Comparison of ENCODE assay signal across 14 cellular contexts in the genomic region with DNA sequence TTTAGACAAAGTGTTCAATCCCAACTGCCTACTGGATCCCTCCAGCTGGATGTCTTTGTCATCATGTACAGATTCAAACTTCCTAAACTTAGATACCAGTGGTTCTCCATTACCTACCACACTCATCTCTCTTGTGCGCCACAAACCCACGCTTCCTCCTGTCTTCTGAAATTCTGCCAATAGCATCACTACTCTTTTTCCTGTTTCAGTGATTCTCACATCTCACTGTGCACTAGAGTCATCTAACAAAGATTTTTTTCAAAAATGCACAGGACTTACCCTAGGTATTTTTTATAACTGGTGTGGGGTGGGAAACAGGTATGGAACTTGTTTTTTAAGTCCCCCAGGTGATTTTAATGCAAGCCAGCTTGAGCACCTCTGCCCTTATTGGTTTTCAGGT. TPM values are rescaled to one million over a fixed set of nuclear protein-coding genes. Genes with fewer than 3 reads are reported as not detected.
DNase-seq lines count a peak whose midpoint lies in the region; ATAC-seq, FAIRE-seq and TF ChIP-seq lines count a peak whose summit lies in the region.
"Had no signal": no experiment of that assay in that cellular context is flagged by ENCODE, and none has a peak within 500 bp of the region (broad histone marks: within the 10 kb centered on the region; RNA-seq: fewer than 3 reads in every experiment).

No MANE protein-coding gene starts in this region.

- TF ChIP-seq CTCF in HepG2 (CRISPR knock-in tag; IDR thresholded peaks at IDR 0.05) (no peak), right lobe of liver (IDR thresholded peaks at IDR 0.05) (no peak), D721Med (IDR thresholded peaks at IDR 0.05; ENCODE audit: insufficient read depth, missing control alignments) (no peak)

- POLR2A ChIA-PET in HepG2 (lab: Yijun Ruan, JAX), result interaction anchor here (1.0 to 15.1 kb wide), 8 partner anchors 11 to 99 kb away, joined by 3 to 203 read pairs (median 4); partner anchors contain the start of genes ACIN1, AJUBA, C14orf119 and PRMT5

- 0 out of 2 replicates have a peak, but pooled peaks cover 6% of the 10 kb centered on the region for H4K20me1 ChIP-seq in HepG2 (ENCODE audit: insufficient read depth, low read length)

- FAIRE-seq in HepG2 (lab: Jason Lieb, UNC), result no peak
- FAIRE-seq in D721Med (lab: Jason Lieb, UNC), result no peak

- intact Hi-C loops in HepG2 (cut with micrococcal nuclease; ENCODE audit: unreplicated experiment), result no loop called here
- intact Hi-C loops in right lobe of liver (cut with DNase I), result no loop called here

- DNase-seq in HepG2 (ENCODE audit: low spot score), result no peak
- DNase-seq in right lobe of liver, result no peak
- DNase-seq in activated naive CD4-positive, alpha-beta T cell treated with anti-CD3 and anti-CD28 coated beads, Interleukin-2, amount 50 U/mL, for 72 hours (ENCODE audit: low spot score in 2 of 2), result no peak
- DNase-seq in D721Med (ENCODE audit: insufficient read length, low spot score), result no peak
- DNase-seq: activated CD8-positive, alpha-beta memory T cell treated with anti-CD3 and anti-CD28 coated beads, Interleukin-2, amount 50 U/mL, for 4 hours; caudate nucleus; EL; midbrain; stimulated activated CD4-positive, alpha-beta T cell treated with anti-CD3 and anti-CD28 coated beads, Interleukin-4, amount 100 ng/mL, for 1 hour had no signal

- CTCF ChIA-PET in HepG2 (lab: Yijun Ruan, JAX; ENCODE audit: low intra/inter-chr PET ratio, low total read pairs), result no interaction called here

- no peak overlapping the region for H2AFZ ChIP-seq in HepG2 (ENCODE audit: low read length)

- H3K4me1 ChIP-seq in HepG2 (ENCODE audit: insufficient read depth, low read length) (peaks cover 57% of the 10 kb centered on the region), right lobe of liver (peaks cover 0 to 6% (median 3%) of the 10 kb centered on the region in 4 donors)

- H3K27ac ChIP-seq in HepG2 (ENCODE audit: extremely low read length, insufficient read depth, low read length), result no peak overlapping the region
- no peak overlapping the region for H3K27ac ChIP-seq in right lobe of liver
- H3K27ac ChIP-seq: KMS-11 had no signal

- H3K4me3 Mint-ChIP-seq in stimulated activated naive CD8-positive, alpha-beta T cell treated with anti-CD3 and anti-CD28 coated beads, Interleukin-15, Interleukin-2, amounts not matched to agents 100 ng/mL and 50 ng/mL, for 24 hours, result peak overlapping the region; percentile 44

- BruUV-seq in HepG2 (replicated peaks; lab: Mats Ljungman, UMichigan), result TSS peak; percentile 6

- TF ChIP-seq POLR2A in HepG2 (IDR thresholded peaks at IDR 0.05; ENCODE audit: insufficient read depth in 1 of 2, low read depth in 2 of 2, low read length in 2 of 2), result no peak; a peak in 1 of 4 replicates
- TF ChIP-seq POLR2A in right lobe of liver (IDR thresholded peaks at IDR 0.05), result no peak

- WGBS in HepG2 (ENCODE audit: low lambda C conversion rate), result 98% methylated on average over 2 of the region's 2 CpGs
- WGBS in right lobe of liver (ENCODE audit: insufficient coverage, low coverage, low lambda C conversion rate, missing lambda C conversion rate), result 63% methylated on average over 2 of the region's 2 CpGs

- no peak for ATAC-seq in HepG2
- no peak for ATAC-seq in right lobe of liver
- peak; percentile 67 to 78 for ATAC-seq in activated naive CD4-positive, alpha-beta T cell treated with anti-CD3 and anti-CD28 coated beads, Interleukin-2, amount 50 U/mL, for 72 hours
- no peak for ATAC-seq in GM21447 (IDR thresholded peaks at IDR 0.05; ENCODE audit: unreplicated experiment)

- TF ChIP-seq EP300 in HepG2 (IDR thresholded peaks at IDR 0.05; ENCODE audit: low read depth in 2 of 2, low read length in 2 of 2) (no peak), HepG2 (CRISPR knock-in tag; IDR thresholded peaks at IDR 0.05; ENCODE audit: borderline replicate concordance) (no peak)

- no peaks in the 10 kb centered on the region for H3K9me3 Mint-ChIP-seq in activated naive CD4-positive, alpha-beta T cell treated with anti-CD3 and anti-CD28 coated beads, Interleukin-2, amount 50 U/mL, for 72 hours
- no peaks in the 10 kb centered on the region for H3K9me3 Mint-ChIP-seq in stimulated activated naive CD8-positive, alpha-beta T cell treated with anti-CD3 and anti-CD28 coated beads, Interleukin-15, Interleukin-2, amounts not matched to agents 100 ng/mL and 50 ng/mL, for 24 hours

- H3K9ac ChIP-seq in HepG2 (ENCODE audit: insufficient read depth, low read depth, low read length), result no peak overlapping the region
- H3K9ac ChIP-seq: KMS-11 had no signal

- H3K4me3 ChIP-seq in HepG2 (replicated peaks in 1 of 3; ENCODE audit: insufficient read depth in 1 of 3, low read depth in 2 of 3, low read length in 3 of 3) (no peak overlapping the region), right lobe of liver (no peak overlapping the region)

- H3K27me3 Mint-ChIP-seq in stimulated activated naive CD8-positive, alpha-beta T cell treated with anti-CD3 and anti-CD28 coated beads, Interleukin-15, Interleukin-2, amounts not matched to agents 100 ng/mL and 50 ng/mL, for 24 hours, result no peaks in the 10 kb centered on the region

- in situ Hi-C loops in HepG2 (cut with HindIII; ENCODE audit: extremely low pct_ligation_motif_present, low pct_unique_long_range_greater_than_20kb), result no loop called here

- H3K79me2 ChIP-seq in HepG2 (ENCODE audit: insufficient read depth, low read length), result peaks cover 39% of the 10 kb centered on the region

- H3K4me1 Mint-ChIP-seq in stimulated activated naive CD8-positive, alpha-beta T cell treated with anti-CD3 and anti-CD28 coated beads, Interleukin-15, Interleukin-2, amounts not matched to agents 100 ng/mL and 50 ng/mL, for 24 hours (ENCODE audit: low read depth), result peaks cover 69% of the 10 kb centered on the region

- H3K27me3 ChIP-seq in HepG2 (ENCODE audit: control insufficient read depth in 1 of 2, insufficient read depth in 2 of 2, low read length in 2 of 2) (no peaks in the 10 kb centered on the region), right lobe of liver (no peaks in the 10 kb centered on the region)

- no peak overlapping the region for H3K4me2 ChIP-seq in HepG2 (ENCODE audit: low read depth, low read length)
- H3K4me2 ChIP-seq: KMS-11 had no signal

- no peaks in the 10 kb centered on the region for H3K9me3 ChIP-seq in HepG2 (ENCODE audit: low read length)
- no peaks in the 10 kb centered on the region for H3K9me3 ChIP-seq in right lobe of liver

- H3K27ac Mint-ChIP-seq in activated naive CD4-positive, alpha-beta T cell treated with anti-CD3 and anti-CD28 coated beads, Interleukin-2, amount 50 U/mL, for 72 hours, result peak overlapping the region; percentile 0 to 40
- peak overlapping the region; percentile 68 for H3K27ac Mint-ChIP-seq in stimulated activated naive CD8-positive, alpha-beta T cell treated with anti-CD3 and anti-CD28 coated beads, Interleukin-15, Interleukin-2, amounts not matched to agents 100 ng/mL and 50 ng/mL, for 24 hours

- peaks cover 36 to 66% of the 10 kb centered on the region in 2 experiments for H3K36me3 ChIP-seq in HepG2 (replicated peaks in 1 of 2; ENCODE audit: control insufficient read depth in 1 of 2, insufficient read depth in 2 of 2, low read length in 2 of 2)
- H3K36me3 ChIP-seq in right lobe of liver, result peaks cover 4 to 59% (median 14%) of the 10 kb centered on the region in 4 donors

- no peak for TF ChIP-seq RAD21 in HepG2 (CRISPR knock-in tag; IDR thresholded peaks at IDR 0.05)

- H3K36me3 Mint-ChIP-seq in activated naive CD4-positive, alpha-beta T cell treated with anti-CD3 and anti-CD28 coated beads, Interleukin-2, amount 50 U/mL, for 72 hours, result peaks cover 31 to 57% of the 10 kb centered on the region in 2 donors
- peaks cover 69% of the 10 kb centered on the region for H3K36me3 Mint-ChIP-seq in stimulated activated naive CD8-positive, alpha-beta T cell treated with anti-CD3 and anti-CD28 coated beads, Interleukin-15, Interleukin-2, amounts not matched to agents 100 ng/mL and 50 ng/mL, for 24 hours (ENCODE audit: low read depth)

RNA-seq across cellular contexts. Expression of gene PSMB5, which starts 5.9 kb away (rescaled TPM):
- total RNA-seq in HepG2 (2016; rRNA removed; fragmentation: Illumina TruSeq; extraction: Trizol), result 871 and 1,316 TPM in 2 replicates
- total RNA-seq in HepG2 (2016; cell fraction: cytosol; rRNA removed; fragmentation: Illumina TruSeq; extraction: Trizol; ENCODE audit: low read depth), result 296 and 327 TPM in 2 replicates
- total RNA-seq in HepG2 (2016; cell fraction: insoluble cytoplasmic fraction; rRNA removed; fragmentation: Illumina TruSeq; extraction: Trizol), result 923 and 1,358 TPM in 2 replicates
- 499 and 543 TPM in 2 replicates for total RNA-seq in HepG2 (2016; cell fraction: membrane; rRNA removed; fragmentation: Illumina TruSeq; extraction: Trizol)
- 325 and 326 TPM in 2 replicates for total RNA-seq in HepG2 (2016; cell fraction: nucleus; rRNA removed; fragmentation: Illumina TruSeq; extraction: Trizol)
- polyA plus RNA-seq in HepG2 (2011; rRNA removed), result 566 and 705 TPM in 2 replicates
- polyA plus RNA-seq in HepG2 (2011; cell fraction: cytosol; rRNA removed), result 909 and 1,129 TPM in 2 replicates
- 173 and 191 TPM in 2 replicates for polyA plus RNA-seq in HepG2 (2011; cell fraction: nucleus; rRNA removed)
- polyA plus RNA-seq in HepG2 (2012), result 459 and 476 TPM in 2 replicates
- polyA plus RNA-seq in HepG2 (2016; cell fraction: cytosol; fragmentation: Illumina TruSeq; extraction: Trizol; ENCODE audit: low read depth), result 281 and 292 TPM in 2 replicates
- polyA plus RNA-seq in HepG2 (2016; cell fraction: insoluble cytoplasmic fraction; fragmentation: Illumina TruSeq; extraction: Trizol; ENCODE audit: low read depth), result 1,127 and 1,228 TPM in 2 replicates
- 411 and 426 TPM in 2 replicates for polyA plus RNA-seq in HepG2 (2016; cell fraction: membrane; fragmentation: Illumina TruSeq; extraction: Trizol; ENCODE audit: low read depth)
- polyA plus RNA-seq in HepG2 (2016; cell fraction: nucleus; fragmentation: Illumina TruSeq; extraction: Trizol; ENCODE audit: insufficient read depth, low read depth), result 421 and 445 TPM in 2 replicates
- polyA minus RNA-seq in HepG2 (2011; rRNA and poly(A)+ RNA removed; ENCODE audit: low replicate concordance), result 455 and 971 TPM in 2 replicates
- polyA minus RNA-seq in HepG2 (2011; cell fraction: cytosol; rRNA and poly(A)+ RNA removed), result 370 and 379 TPM in 2 replicates
- polyA minus RNA-seq in HepG2 (2011; cell fraction: nucleus; rRNA and poly(A)+ RNA removed), result 156 and 157 TPM in 2 replicates
- 10 to 100 TPM; 51.2 to 93.5 (median 59.1) TPM for total RNA-seq in right lobe of liver
- total RNA-seq in activated naive CD4-positive, alpha-beta T cell treated with anti-CD3 and anti-CD28 coated beads, Interleukin-2, amount 50 U/mL, for 72 hours, result 100 to 1,000 TPM; 137 to 180 TPM

RNA-seq across cellular contexts. Expression of gene PSMB11, which starts 13.2 kb away (rescaled TPM):
- total RNA-seq in HepG2 (2016; rRNA removed; fragmentation: Illumina TruSeq; extraction: Trizol) (not detected in 2 replicates), right lobe of liver (not detected)
- total RNA-seq in HepG2 (2016; cell fraction: cytosol; rRNA removed; fragmentation: Illumina TruSeq; extraction: Trizol; ENCODE audit: low read depth), result not detected in 2 replicates
- not detected in 2 replicates for total RNA-seq in HepG2 (2016; cell fraction: insoluble cytoplasmic fraction; rRNA removed; fragmentation: Illumina TruSeq; extraction: Trizol)
- total RNA-seq in HepG2 (2016; cell fraction: membrane; rRNA removed; fragmentation: Illumina TruSeq; extraction: Trizol), result not detected in 2 replicates
- not detected in 2 replicates for total RNA-seq in HepG2 (2016; cell fraction: nucleus; rRNA removed; fragmentation: Illumina TruSeq; extraction: Trizol)
- not detected in 2 replicates for polyA plus RNA-seq in HepG2 (2011; rRNA removed)
- polyA plus RNA-seq in HepG2 (2011; cell fraction: cytosol; rRNA removed), result not detected in 2 replicates
- not detected in 2 replicates for polyA plus RNA-seq in HepG2 (2011; cell fraction: nucleus; rRNA removed)
- not detected in 2 replicates for polyA plus RNA-seq in HepG2 (2012)
- not detected in 2 replicates for polyA plus RNA-seq in HepG2 (2016; cell fraction: cytosol; fragmentation: Illumina TruSeq; extraction: Trizol; ENCODE audit: low read depth)
- polyA plus RNA-seq in HepG2 (2016; cell fraction: insoluble cytoplasmic fraction; fragmentation: Illumina TruSeq; extraction: Trizol; ENCODE audit: low read depth), result not detected in 2 replicates
- polyA plus RNA-seq in HepG2 (2016; cell fraction: membrane; fragmentation: Illumina TruSeq; extraction: Trizol; ENCODE audit: low read depth), result not detected in 2 replicates
- polyA plus RNA-seq in HepG2 (2016; cell fraction: nucleus; fragmentation: Illumina TruSeq; extraction: Trizol; ENCODE audit: insufficient read depth, low read depth), result not detected in 2 replicates
- polyA minus RNA-seq in HepG2 (2011; rRNA and poly(A)+ RNA removed; ENCODE audit: low replicate concordance), result 0.10 TPM in 1 of 2 replicates, not detected in the other
- not detected in 2 replicates for polyA minus RNA-seq in HepG2 (2011; cell fraction: cytosol; rRNA and poly(A)+ RNA removed)
- not detected in 2 replicates for polyA minus RNA-seq in HepG2 (2011; cell fraction: nucleus; rRNA and poly(A)+ RNA removed)
- not detected for total RNA-seq in activated naive CD4-positive, alpha-beta T cell treated with anti-CD3 and anti-CD28 coated beads, Interleukin-2, amount 50 U/mL, for 72 hours
- total RNA-seq: pulmonary artery endothelial cell, temporal lobe had no signal

RNA-seq across cellular contexts. Expression of gene C14orf93, which starts 18.9 kb away (rescaled TPM):
- 10.8 and 11.4 TPM in 2 replicates for total RNA-seq in HepG2 (2016; rRNA removed; fragmentation: Illumina TruSeq; extraction: Trizol)
- total RNA-seq in HepG2 (2016; cell fraction: cytosol; rRNA removed; fragmentation: Illumina TruSeq; extraction: Trizol; ENCODE audit: low read depth), result 3.1 and 3.7 TPM in 2 replicates
- 10.9 and 11.2 TPM in 2 replicates for total RNA-seq in HepG2 (2016; cell fraction: insoluble cytoplasmic fraction; rRNA removed; fragmentation: Illumina TruSeq; extraction: Trizol)
- 7.8 and 9.1 TPM in 2 replicates for total RNA-seq in HepG2 (2016; cell fraction: membrane; rRNA removed; fragmentation: Illumina TruSeq; extraction: Trizol)
- total RNA-seq in HepG2 (2016; cell fraction: nucleus; rRNA removed; fragmentation: Illumina TruSeq; extraction: Trizol), result 6.7 and 8.3 TPM in 2 replicates
- 19.8 and 22.5 TPM in 2 replicates for polyA plus RNA-seq in HepG2 (2011; rRNA removed)
- polyA plus RNA-seq in HepG2 (2011; cell fraction: cytosol; rRNA removed), result 18.0 and 23.7 TPM in 2 replicates
- polyA plus RNA-seq in HepG2 (2011; cell fraction: nucleus; rRNA removed), result 27.1 and 27.7 TPM in 2 replicates
- 14.5 and 15.7 TPM in 2 replicates for polyA plus RNA-seq in HepG2 (2012)
- polyA plus RNA-seq in HepG2 (2016; cell fraction: cytosol; fragmentation: Illumina TruSeq; extraction: Trizol; ENCODE audit: low read depth), result 2.6 and 3.0 TPM in 2 replicates
- polyA plus RNA-seq in HepG2 (2016; cell fraction: insoluble cytoplasmic fraction; fragmentation: Illumina TruSeq; extraction: Trizol; ENCODE audit: low read depth), result 9.9 and 10.2 TPM in 2 replicates
- polyA plus RNA-seq in HepG2 (2016; cell fraction: membrane; fragmentation: Illumina TruSeq; extraction: Trizol; ENCODE audit: low read depth), result 6.4 TPM in 2 replicates
- polyA plus RNA-seq in HepG2 (2016; cell fraction: nucleus; fragmentation: Illumina TruSeq; extraction: Trizol; ENCODE audit: insufficient read depth, low read depth), result 19.5 and 24.7 TPM in 2 replicates
- 18.0 and 62.7 TPM in 2 replicates for polyA minus RNA-seq in HepG2 (2011; rRNA and poly(A)+ RNA removed; ENCODE audit: low replicate concordance)
- 8.0 and 14.8 TPM in 2 replicates for polyA minus RNA-seq in HepG2 (2011; cell fraction: cytosol; rRNA and poly(A)+ RNA removed)
- polyA minus RNA-seq in HepG2 (2011; cell fraction: nucleus; rRNA and poly(A)+ RNA removed), result 8.8 and 11.9 TPM in 2 replicates
- total RNA-seq in right lobe of liver, result 1 to 10 TPM; 1.7 to 4.0 (median 3.2) TPM
- total RNA-seq in activated naive CD4-positive, alpha-beta T cell treated with anti-CD3 and anti-CD28 coated beads, Interleukin-2, amount 50 U/mL, for 72 hours, result 10 to 100 TPM; 10.9 to 12.6 TPM

RNA-seq across cellular contexts. Expression of gene CDH24, which starts 28.5 kb away (rescaled TPM):
- total RNA-seq in HepG2 (2016; rRNA removed; fragmentation: Illumina TruSeq; extraction: Trizol) (0.41 and 0.69 TPM in 2 replicates), right lobe of liver (under 1 TPM; 0.26 to 0.74 (median 0.54) TPM)
- total RNA-seq in HepG2 (2016; cell fraction: cytosol; rRNA removed; fragmentation: Illumina TruSeq; extraction: Trizol; ENCODE audit: low read depth), result 0.35 and 0.40 TPM in 2 replicates
- total RNA-seq in HepG2 (2016; cell fraction: insoluble cytoplasmic fraction; rRNA removed; fragmentation: Illumina TruSeq; extraction: Trizol), result 0.45 and 0.76 TPM in 2 replicates
- total RNA-seq in HepG2 (2016; cell fraction: membrane; rRNA removed; fragmentation: Illumina TruSeq; extraction: Trizol), result 1.1 and 1.2 TPM in 2 replicates
- total RNA-seq in HepG2 (2016; cell fraction: nucleus; rRNA removed; fragmentation: Illumina TruSeq; extraction: Trizol), result 0.56 and 0.59 TPM in 2 replicates
- polyA plus RNA-seq in HepG2 (2011; rRNA removed), result 0.99 and 1.2 TPM in 2 replicates
- 0.41 and 0.76 TPM in 2 replicates for polyA plus RNA-seq in HepG2 (2011; cell fraction: cytosol; rRNA removed)
- 6.5 and 6.6 TPM in 2 replicates for polyA plus RNA-seq in HepG2 (2011; cell fraction: nucleus; rRNA removed)
- polyA plus RNA-seq in HepG2 (2012), result 0.50 and 0.55 TPM in 2 replicates
- 0.59 and 0.70 TPM in 2 replicates for polyA plus RNA-seq in HepG2 (2016; cell fraction: cytosol; fragmentation: Illumina TruSeq; extraction: Trizol; ENCODE audit: low read depth)
- 0.41 and 0.73 TPM in 2 replicates for polyA plus RNA-seq in HepG2 (2016; cell fraction: insoluble cytoplasmic fraction; fragmentation: Illumina TruSeq; extraction: Trizol; ENCODE audit: low read depth)
- polyA plus RNA-seq in HepG2 (2016; cell fraction: membrane; fragmentation: Illumina TruSeq; extraction: Trizol; ENCODE audit: low read depth), result 1.0 and 1.2 TPM in 2 replicates
- 2.5 and 2.8 TPM in 2 replicates for polyA plus RNA-seq in HepG2 (2016; cell fraction: nucleus; fragmentation: Illumina TruSeq; extraction: Trizol; ENCODE audit: insufficient read depth, low read depth)
- 1.1 and 16.3 TPM in 2 replicates for polyA minus RNA-seq in HepG2 (2011; rRNA and poly(A)+ RNA removed; ENCODE audit: low replicate concordance)
- 0.40 and 0.44 TPM in 2 replicates for polyA minus RNA-seq in HepG2 (2011; cell fraction: cytosol; rRNA and poly(A)+ RNA removed)
- polyA minus RNA-seq in HepG2 (2011; cell fraction: nucleus; rRNA and poly(A)+ RNA removed), result 0.90 and 0.99 TPM in 2 replicates
- 1 to 10 TPM; 1.1 to 1.4 TPM for total RNA-seq in activated naive CD4-positive, alpha-beta T cell treated with anti-CD3 and anti-CD28 coated beads, Interleukin-2, amount 50 U/mL, for 72 hours

RNA-seq across cellular contexts. Expression of gene AJUBA, which starts 46.4 kb away (rescaled TPM):
- total RNA-seq in HepG2 (2016; rRNA removed; fragmentation: Illumina TruSeq; extraction: Trizol) (109 and 157 TPM in 2 replicates), right lobe of liver (10 to 100 TPM in 5 of 6 experiments, 1 to 10 TPM in 1; 7.8 to 64.6 (median 54.2) TPM)
- 29.1 and 32.6 TPM in 2 replicates for total RNA-seq in HepG2 (2016; cell fraction: cytosol; rRNA removed; fragmentation: Illumina TruSeq; extraction: Trizol; ENCODE audit: low read depth)
- total RNA-seq in HepG2 (2016; cell fraction: insoluble cytoplasmic fraction; rRNA removed; fragmentation: Illumina TruSeq; extraction: Trizol), result 104 and 153 TPM in 2 replicates
- total RNA-seq in HepG2 (2016; cell fraction: membrane; rRNA removed; fragmentation: Illumina TruSeq; extraction: Trizol), result 72.3 and 78.5 TPM in 2 replicates
- 149 and 162 TPM in 2 replicates for total RNA-seq in HepG2 (2016; cell fraction: nucleus; rRNA removed; fragmentation: Illumina TruSeq; extraction: Trizol)
- 241 and 315 TPM in 2 replicates for polyA plus RNA-seq in HepG2 (2011; rRNA removed)
- 184 and 225 TPM in 2 replicates for polyA plus RNA-seq in HepG2 (2011; cell fraction: cytosol; rRNA removed)
- polyA plus RNA-seq in HepG2 (2011; cell fraction: nucleus; rRNA removed), result 207 and 248 TPM in 2 replicates
- 183 and 230 TPM in 2 replicates for polyA plus RNA-seq in HepG2 (2012)
- polyA plus RNA-seq in HepG2 (2016; cell fraction: cytosol; fragmentation: Illumina TruSeq; extraction: Trizol; ENCODE audit: low read depth), result 8.7 and 9.2 TPM in 2 replicates
- 102 and 106 TPM in 2 replicates for polyA plus RNA-seq in HepG2 (2016; cell fraction: insoluble cytoplasmic fraction; fragmentation: Illumina TruSeq; extraction: Trizol; ENCODE audit: low read depth)
- 31.5 and 31.6 TPM in 2 replicates for polyA plus RNA-seq in HepG2 (2016; cell fraction: membrane; fragmentation: Illumina TruSeq; extraction: Trizol; ENCODE audit: low read depth)
- 158 and 165 TPM in 2 replicates for polyA plus RNA-seq in HepG2 (2016; cell fraction: nucleus; fragmentation: Illumina TruSeq; extraction: Trizol; ENCODE audit: insufficient read depth, low read depth)
- polyA minus RNA-seq in HepG2 (2011; rRNA and poly(A)+ RNA removed; ENCODE audit: low replicate concordance), result 171 and 630 TPM in 2 replicates
- polyA minus RNA-seq in HepG2 (2011; cell fraction: cytosol; rRNA and poly(A)+ RNA removed), result 150 and 166 TPM in 2 replicates
- polyA minus RNA-seq in HepG2 (2011; cell fraction: nucleus; rRNA and poly(A)+ RNA removed), result 420 and 488 TPM in 2 replicates
- 1 to 10 TPM; 1.5 to 3.8 TPM for total RNA-seq in activated naive CD4-positive, alpha-beta T cell treated with anti-CD3 and anti-CD28 coated beads, Interleukin-2, amount 50 U/mL, for 72 hours

Comparison
In these comparisons a context has a peak if more than half of its experiments do, and no peak if none do; other contexts are left out.
1. ATAC-seq: peak in activated naive CD4-positive, alpha-beta T cell treated with anti-CD3 and anti-CD28 coated beads, Interleukin-2, amount 50 U/mL, for 72 hours (2 of 2); none in HepG2 (single experiment), right lobe of liver (0 of 4) and GM21447 (single experiment).